Comparison of ENCODE assay signal across 1 cellular context in the genomic region with DNA sequence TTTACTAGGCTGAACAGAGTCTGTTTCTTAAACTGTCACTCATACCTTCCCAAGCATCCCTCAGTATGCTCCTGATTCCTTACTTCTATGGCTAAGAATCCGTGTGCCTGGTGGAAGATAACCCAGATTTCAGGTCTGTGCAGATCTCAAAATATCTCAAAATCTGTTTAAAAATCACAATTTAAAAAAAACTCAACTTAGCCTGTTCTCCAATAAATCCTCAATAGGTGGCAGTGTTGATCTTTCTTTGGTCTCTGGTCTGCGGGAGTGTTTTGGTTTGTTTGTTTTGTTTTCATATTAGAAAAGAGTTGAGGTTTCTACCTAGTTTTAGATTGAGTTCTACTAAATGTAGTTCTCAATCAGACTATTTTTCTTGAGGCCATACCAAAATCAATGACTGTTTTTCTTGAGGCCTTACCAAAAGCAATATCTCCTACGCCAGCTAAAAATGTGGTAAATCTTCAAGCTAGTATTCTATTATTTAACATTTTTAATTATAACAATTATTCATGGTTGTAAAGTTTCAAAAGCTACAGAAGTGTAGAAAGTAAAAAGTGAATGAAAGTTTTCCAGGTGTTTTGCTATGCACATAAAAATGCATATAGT.
TF ChIP-seq lines count a peak whose summit lies in the region.

No MANE protein-coding gene starts in this region.

TF ChIP-seq in GM12878, 131 proteins besides CTCF, POLR2A, EP300 and RAD21 (continued from another document):
- TF ChIP-seq, protein P1, sequence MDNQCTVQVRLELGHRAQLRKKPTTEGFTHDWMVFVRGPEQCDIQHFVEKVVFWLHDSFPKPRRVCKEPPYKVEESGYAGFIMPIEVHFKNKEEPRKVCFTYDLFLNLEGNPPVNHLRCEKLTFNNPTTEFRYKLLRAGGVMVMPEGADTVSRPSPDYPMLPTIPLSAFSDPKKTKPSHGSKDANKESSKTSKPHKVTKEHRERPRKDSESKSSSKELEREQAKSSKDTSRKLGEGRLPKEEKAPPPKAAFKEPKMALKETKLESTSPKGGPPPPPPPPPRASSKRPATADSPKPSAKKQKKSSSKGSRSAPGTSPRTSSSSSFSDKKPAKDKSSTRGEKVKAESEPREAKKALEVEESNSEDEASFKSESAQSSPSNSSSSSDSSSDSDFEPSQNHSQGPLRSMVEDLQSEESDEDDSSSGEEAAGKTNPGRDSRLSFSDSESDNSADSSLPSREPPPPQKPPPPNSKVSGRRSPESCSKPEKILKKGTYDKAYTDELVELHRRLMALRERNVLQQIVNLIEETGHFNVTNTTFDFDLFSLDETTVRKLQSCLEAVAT (IDR thresholded peaks at IDR 0.05), result no peak
